10 cellular contexts compared by ENCODE assay signal in the genomic region with DNA sequence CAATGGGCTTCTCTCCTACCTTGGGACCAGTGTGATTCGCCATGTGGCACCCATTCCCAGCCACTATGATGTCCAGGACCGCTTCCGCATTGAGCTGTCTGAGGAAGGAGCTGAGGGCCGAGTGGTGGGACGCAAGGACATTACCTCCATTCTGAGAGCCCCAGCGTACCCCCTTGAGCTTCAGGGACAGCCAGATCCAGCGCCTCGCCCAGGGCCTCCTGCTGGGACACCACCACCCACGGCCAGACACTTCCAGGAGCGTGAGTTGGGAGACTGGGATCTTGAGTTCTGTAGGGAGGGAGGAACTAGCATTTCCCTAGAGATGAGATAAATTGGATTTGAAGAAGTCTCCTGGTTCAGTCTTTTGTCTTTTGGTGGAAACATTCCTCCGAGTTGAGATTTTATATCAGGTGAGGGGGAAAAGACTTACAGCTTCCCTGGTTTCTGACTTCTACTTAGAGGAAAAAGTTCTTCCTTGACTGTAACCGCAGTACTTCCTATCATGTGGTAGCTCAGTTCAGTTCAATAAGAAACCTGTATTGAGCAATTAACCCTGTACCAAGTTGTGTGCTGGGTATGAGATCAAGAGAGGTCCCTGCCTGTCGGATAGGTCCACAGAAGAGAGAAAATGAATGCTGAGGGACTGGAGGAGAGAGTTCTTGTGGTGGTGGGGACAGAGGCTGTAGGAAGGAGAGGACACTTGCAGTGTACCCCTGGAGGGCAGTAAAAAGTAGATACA. TPM values are rescaled to one million over a fixed set of nuclear protein-coding genes. Genes with fewer than 3 reads are reported as not detected.
DNase-seq lines count a peak whose midpoint lies in the region; ATAC-seq, FAIRE-seq and TF ChIP-seq lines count a peak whose summit lies in the region.
"Had no signal": no experiment of that assay in that cellular context is flagged by ENCODE, and none has a peak within 500 bp of the region (broad histone marks: within the 10 kb centered on the region; RNA-seq: fewer than 3 reads in every experiment).

No MANE protein-coding gene starts in this region.

- CTCF ChIA-PET in endothelial cell of umbilical vein (lab: Charles Lee), result interaction anchor here (0.6 to 3.6 kb wide), 16 partner anchors 9 to 111 kb away, joined by 3 to 21 read pairs (median 6); a partner anchor contains a TSS

- whole genome bisulfite sequencing in prostate gland, result 88% methylated on average over 13 of the region's 13 CpGs

- H3K27ac ChIP-seq in endothelial cell of umbilical vein (ENCODE audit: insufficient read depth, low read depth, low read length), result no peak overlapping the region
- no peak overlapping the region for H3K27ac ChIP-seq in skeletal muscle tissue (ENCODE audit: low read depth, low read length)
- H3K27ac ChIP-seq in prostate gland, result no peak overlapping the region

- H3K79me2 ChIP-seq in endothelial cell of umbilical vein (ENCODE audit: control insufficient read depth, insufficient read depth, low read length), result no peaks in the 10 kb centered on the region

- H3K4me2 ChIP-seq in endothelial cell of umbilical vein (ENCODE audit: insufficient read depth, low read length), result peak overlapping the region; percentile 61

- DNase-seq in HAP-1 (ENCODE audit: low spot score in 2 of 2), result no peak
- DNase-seq in SIG-M5 treated with dmso at 0.1 percent for 504 hours (lab: John Stamatoyannopoulos, UW; ENCODE audit: unreplicated experiment), result peak; percentile 83
- DNase-seq in endothelial cell of umbilical vein (ENCODE audit: low read depth, low spot score), result no peak
- DNase-seq in NK-92 (lab: John Stamatoyannopoulos, UW; ENCODE audit: unreplicated experiment), result no peak
- DNase-seq in prostate gland (ENCODE audit: low spot score), result no peak
- no peak for DNase-seq in activated CD4-positive, CD25-positive, alpha-beta regulatory T cell (lab: John Stamatoyannopoulos, UW)

- peaks cover 12% of the 10 kb centered on the region for H3K4me1 ChIP-seq in HAP-1
- peaks cover 9% of the 10 kb centered on the region for H3K4me1 ChIP-seq in endothelial cell of umbilical vein (ENCODE audit: control insufficient read depth, extremely low read depth, insufficient read depth, low read length)
- H3K4me1 ChIP-seq in skeletal muscle tissue (ENCODE audit: control insufficient read depth in 3 of 3, insufficient read depth in 3 of 3, low read length in 3 of 3), result peaks cover 8 to 11% (median 8%) of the 10 kb centered on the region in 3 donors
- peaks cover 5% of the 10 kb centered on the region for H3K4me1 ChIP-seq in prostate gland (replicated peaks)

- H3K4me3 ChIP-seq in HAP-1 (peak overlapping the region; percentile 68), endothelial cell of umbilical vein (replicated peaks in 1 of 3; ENCODE audit: insufficient read depth in 1 of 3, low read depth in 1 of 3, low read length in 3 of 3) (no peak overlapping the region), skeletal muscle tissue (ENCODE audit: low read length in 3 of 3) (peak overlapping the region; percentile 88 to 93 (median 91)), prostate gland (no peak overlapping the region)

- POLR2A ChIA-PET in endothelial cell of umbilical vein (lab: Charles Lee), result interaction anchor here (1.8 kb wide), 1 partner anchor 185 kb away, joined by 10 read pairs; a partner anchor contains a TSS

- dilution Hi-C loops in endothelial cell of umbilical vein (cut with MboI; ENCODE audit: extremely low pct_ligation_motif_present, low sequenced_read_pairs), result no loop called here

- TF ChIP-seq CTCF in endothelial cell of umbilical vein (IDR thresholded peaks at IDR 0.05; ENCODE audit: extremely low read depth in 1 of 2, insufficient read depth in 1 of 2, low read depth in 1 of 2, low read length in 2 of 2) (no peak), prostate gland (IDR thresholded peaks at IDR 0.05) (no peak)

- no peaks in the 10 kb centered on the region for H3K9me1 ChIP-seq in endothelial cell of umbilical vein (replicated peaks; ENCODE audit: control insufficient read depth, extremely low read depth, insufficient read depth, low read length)

- no TSS peak for BruUV-seq in endothelial cell of umbilical vein (replicated peaks; lab: Mats Ljungman, UMichigan)

- no peaks in the 10 kb centered on the region for H3K36me3 ChIP-seq in HAP-1 (replicated peaks)
- H3K36me3 ChIP-seq in endothelial cell of umbilical vein (ENCODE audit: control insufficient read depth in 2 of 2, extremely low read depth in 1 of 2, insufficient read depth in 2 of 2, low read length in 2 of 2), result no peaks in the 10 kb centered on the region
- peaks cover 0 to 8% (median 2%) of the 10 kb centered on the region in 3 donors for H3K36me3 ChIP-seq in skeletal muscle tissue (ENCODE audit: control insufficient read depth in 3 of 3, insufficient read depth in 3 of 3, low read length in 3 of 3)
- H3K36me3 ChIP-seq in prostate gland, result no peaks in the 10 kb centered on the region

- H3K9me3 ChIP-seq in HAP-1 (no peaks in the 10 kb centered on the region), endothelial cell of umbilical vein (replicated peaks; ENCODE audit: control insufficient read depth, insufficient read depth, low read length) (no peaks in the 10 kb centered on the region), skeletal muscle tissue (ENCODE audit: control insufficient read depth in 3 of 3, low read length in 3 of 3) (no peaks in the 10 kb centered on the region), prostate gland (no peaks in the 10 kb centered on the region)

- in situ Hi-C loops in HAP-1 (cut with MboI; ENCODE audit: low sequenced_read_pairs), result no loop called here

- no peaks in the 10 kb centered on the region for H4K20me1 ChIP-seq in endothelial cell of umbilical vein (replicated peaks; ENCODE audit: control insufficient read depth, extremely low read depth, insufficient read depth, low read length)

- FAIRE-seq in endothelial cell of umbilical vein (lab: Jason Lieb, UNC), result no peak
- FAIRE-seq: GM18507, islet of Langerhans had no signal

- H2AFZ ChIP-seq in endothelial cell of umbilical vein (ENCODE audit: low read depth, low read length), result no peak overlapping the region

- intact Hi-C loops in endothelial cell of umbilical vein (cut with micrococcal nuclease), result loop anchor here (2.0 kb wide), 1 partner anchor 75 kb away; a partner anchor contains a TSS
- intact Hi-C loops in prostate gland (cut with DNase I), result loop anchor here (2.0 to 5.0 kb wide), 2 partner anchors 59 to 79 kb away; a partner anchor contains a TSS

- H3K9ac ChIP-seq in endothelial cell of umbilical vein (replicated peaks; ENCODE audit: extremely low read depth, insufficient read depth, low read length) (no peak overlapping the region), skeletal muscle tissue (ENCODE audit: low read depth in 1 of 3, low read length in 3 of 3) (peak overlapping the region; percentile 74 to 90 (median 82))

- H3K27me3 ChIP-seq in HAP-1 (ENCODE audit: low read depth) (no peaks in the 10 kb centered on the region), endothelial cell of umbilical vein (ENCODE audit: control insufficient read depth in 2 of 2, insufficient read depth in 2 of 2, low read length in 2 of 2) (no peaks in the 10 kb centered on the region), skeletal muscle tissue (ENCODE audit: control insufficient read depth in 3 of 3, insufficient read depth in 3 of 3, low read length in 3 of 3) (no peaks in the 10 kb centered on the region), prostate gland (replicated peaks; ENCODE audit: insufficient read depth) (no peaks in the 10 kb centered on the region)

- ATAC-seq in GM18868 (IDR thresholded peaks at IDR 0.05; ENCODE audit: unreplicated experiment), result no peak

- TF ChIP-seq POLR2A in endothelial cell of umbilical vein (IDR thresholded peaks at IDR 0.05; ENCODE audit: low read depth, low read length) (no peak), prostate gland (IDR thresholded peaks at IDR 0.05) (no peak)

RNA-seq across cellular contexts. Expression of a gene that starts 1.3 kb away (rescaled TPM):
- total RNA-seq in endothelial cell of umbilical vein (24.2 and 24.4 TPM in 2 replicates), skeletal muscle tissue (2.6 TPM), prostate gland (10 to 100 TPM; 20.1 to 36.1 TPM)
- 40.7 and 53.5 TPM in 2 replicates for polyA plus RNA-seq in endothelial cell of umbilical vein
- polyA plus RNA-seq in endothelial cell of umbilical vein (2011; cell fraction: cytosol; rRNA removed), result 17.8 and 18.0 TPM in 2 replicates
- 20.5 and 24.6 TPM in 2 replicates for polyA plus RNA-seq in endothelial cell of umbilical vein (2011; cell fraction: nucleus; rRNA removed)
- 23.3 and 25.8 TPM in 2 replicates for polyA plus RNA-seq in endothelial cell of umbilical vein (2012)
- polyA minus RNA-seq in endothelial cell of umbilical vein, result 14.1 and 17.7 TPM in 2 replicates
- 4.1 TPM for polyA minus RNA-seq in endothelial cell of umbilical vein (2011; cell fraction: cytosol; rRNA and poly(A)+ RNA removed)
- polyA minus RNA-seq in endothelial cell of umbilical vein (2011; cell fraction: nucleus; rRNA and poly(A)+ RNA removed), result 2.4 and 3.6 TPM in 2 replicates

RNA-seq across cellular contexts. Expression of a gene that starts 11.5 kb away (rescaled TPM):
- total RNA-seq in endothelial cell of umbilical vein, result 4.3 and 4.7 TPM in 2 replicates
- polyA plus RNA-seq in endothelial cell of umbilical vein, result 1.2 and 2.5 TPM in 2 replicates
- 0.67 and 0.87 TPM in 2 replicates for polyA plus RNA-seq in endothelial cell of umbilical vein (2011; cell fraction: cytosol; rRNA removed)
- 4.4 and 6.5 TPM in 2 replicates for polyA plus RNA-seq in endothelial cell of umbilical vein (2011; cell fraction: nucleus; rRNA removed)
- polyA plus RNA-seq in endothelial cell of umbilical vein (2012), result 4.3 and 5.3 TPM in 2 replicates
- 0.28 TPM in 1 of 2 replicates, not detected in the other for polyA minus RNA-seq in endothelial cell of umbilical vein
- polyA minus RNA-seq in endothelial cell of umbilical vein (2011; cell fraction: cytosol; rRNA and poly(A)+ RNA removed), result not detected
- 0.77 and 1.1 TPM in 2 replicates for polyA minus RNA-seq in endothelial cell of umbilical vein (2011; cell fraction: nucleus; rRNA and poly(A)+ RNA removed)
- total RNA-seq in skeletal muscle tissue, result 91.9 TPM
- total RNA-seq in prostate gland, result 10 to 100 TPM; 11.8 to 49.5 TPM

RNA-seq across cellular contexts. Expression of a gene that starts 27.5 kb away (rescaled TPM):
- 0.35 and 0.38 TPM in 2 replicates for total RNA-seq in endothelial cell of umbilical vein
- polyA plus RNA-seq in endothelial cell of umbilical vein, result 0.16 and 0.37 TPM in 2 replicates
- polyA plus RNA-seq in endothelial cell of umbilical vein (2011; cell fraction: cytosol; rRNA removed), result 0.23 and 0.27 TPM in 2 replicates
- polyA plus RNA-seq in endothelial cell of umbilical vein (2011; cell fraction: nucleus; rRNA removed), result 0.97 and 1.0 TPM in 2 replicates
- polyA plus RNA-seq in endothelial cell of umbilical vein (2012), result 0.11 and 0.30 TPM in 2 replicates
- 0.21 and 1.3 TPM in 2 replicates for polyA minus RNA-seq in endothelial cell of umbilical vein
- polyA minus RNA-seq in endothelial cell of umbilical vein (2011; cell fraction: cytosol; rRNA and poly(A)+ RNA removed), result not detected
- 0.87 TPM in 1 of 2 replicates, not detected in the other for polyA minus RNA-seq in endothelial cell of umbilical vein (2011; cell fraction: nucleus; rRNA and poly(A)+ RNA removed)
- total RNA-seq in skeletal muscle tissue, result 1.0 TPM
- 1 to 10 TPM; 2.3 to 9.7 TPM for total RNA-seq in prostate gland

RNA-seq across cellular contexts. Expression of a gene that starts 27.7 kb away (rescaled TPM):
- total RNA-seq in endothelial cell of umbilical vein (56.1 and 61.5 TPM in 2 replicates), skeletal muscle tissue (6.3 TPM), prostate gland (100 to 1,000 TPM in 1 of 2 donors, 10 to 100 TPM in 1; 66.8 to 202 TPM)
- 32.1 and 40.6 TPM in 2 replicates for polyA plus RNA-seq in endothelial cell of umbilical vein
- 11.4 and 16.9 TPM in 2 replicates for polyA plus RNA-seq in endothelial cell of umbilical vein (2011; cell fraction: cytosol; rRNA removed)
- 199 and 251 TPM in 2 replicates for polyA plus RNA-seq in endothelial cell of umbilical vein (2011; cell fraction: nucleus; rRNA removed)
- polyA plus RNA-seq in endothelial cell of umbilical vein (2012), result 23.4 and 23.7 TPM in 2 replicates
- polyA minus RNA-seq in endothelial cell of umbilical vein, result 22.1 and 24.7 TPM in 2 replicates
- polyA minus RNA-seq in endothelial cell of umbilical vein (2011; cell fraction: cytosol; rRNA and poly(A)+ RNA removed), result 21.6 TPM
- 53.2 and 73.3 TPM in 2 replicates for polyA minus RNA-seq in endothelial cell of umbilical vein (2011; cell fraction: nucleus; rRNA and poly(A)+ RNA removed)

RNA-seq across cellular contexts. Expression of a gene that starts 27.7 kb away (rescaled TPM):
- total RNA-seq in endothelial cell of umbilical vein (0.60 and 0.95 TPM in 2 replicates), skeletal muscle tissue (1.0 TPM), prostate gland (1 to 10 TPM in 1 of 2 donors, under 1 TPM in 1; 0.59 to 2.3 TPM)
- polyA plus RNA-seq in endothelial cell of umbilical vein, result 0.32 and 0.37 TPM in 2 replicates
- 0.21 and 0.30 TPM in 2 replicates for polyA plus RNA-seq in endothelial cell of umbilical vein (2011; cell fraction: cytosol; rRNA removed)
- 0.53 and 0.76 TPM in 2 replicates for polyA plus RNA-seq in endothelial cell of umbilical vein (2011; cell fraction: nucleus; rRNA removed)
- polyA plus RNA-seq in endothelial cell of umbilical vein (2012), result 0.16 and 0.26 TPM in 2 replicates
- polyA minus RNA-seq in endothelial cell of umbilical vein, result 0.39 and 2.7 TPM in 2 replicates
- polyA minus RNA-seq in endothelial cell of umbilical vein (2011; cell fraction: cytosol; rRNA and poly(A)+ RNA removed), result 10.9 TPM
- 0.91 TPM in 1 of 2 replicates, not detected in the other for polyA minus RNA-seq in endothelial cell of umbilical vein (2011; cell fraction: nucleus; rRNA and poly(A)+ RNA removed)

Comparison
In these comparisons a context has a peak if more than half of its experiments do, and no peak if none do; other contexts are left out.
1. H3K4me3 ChIP-seq: peak in HAP-1 (single experiment) and skeletal muscle tissue (3 of 3); none in endothelial cell of umbilical vein (0 of 3) and prostate gland (0 of 2).